In the genomic region with DNA sequence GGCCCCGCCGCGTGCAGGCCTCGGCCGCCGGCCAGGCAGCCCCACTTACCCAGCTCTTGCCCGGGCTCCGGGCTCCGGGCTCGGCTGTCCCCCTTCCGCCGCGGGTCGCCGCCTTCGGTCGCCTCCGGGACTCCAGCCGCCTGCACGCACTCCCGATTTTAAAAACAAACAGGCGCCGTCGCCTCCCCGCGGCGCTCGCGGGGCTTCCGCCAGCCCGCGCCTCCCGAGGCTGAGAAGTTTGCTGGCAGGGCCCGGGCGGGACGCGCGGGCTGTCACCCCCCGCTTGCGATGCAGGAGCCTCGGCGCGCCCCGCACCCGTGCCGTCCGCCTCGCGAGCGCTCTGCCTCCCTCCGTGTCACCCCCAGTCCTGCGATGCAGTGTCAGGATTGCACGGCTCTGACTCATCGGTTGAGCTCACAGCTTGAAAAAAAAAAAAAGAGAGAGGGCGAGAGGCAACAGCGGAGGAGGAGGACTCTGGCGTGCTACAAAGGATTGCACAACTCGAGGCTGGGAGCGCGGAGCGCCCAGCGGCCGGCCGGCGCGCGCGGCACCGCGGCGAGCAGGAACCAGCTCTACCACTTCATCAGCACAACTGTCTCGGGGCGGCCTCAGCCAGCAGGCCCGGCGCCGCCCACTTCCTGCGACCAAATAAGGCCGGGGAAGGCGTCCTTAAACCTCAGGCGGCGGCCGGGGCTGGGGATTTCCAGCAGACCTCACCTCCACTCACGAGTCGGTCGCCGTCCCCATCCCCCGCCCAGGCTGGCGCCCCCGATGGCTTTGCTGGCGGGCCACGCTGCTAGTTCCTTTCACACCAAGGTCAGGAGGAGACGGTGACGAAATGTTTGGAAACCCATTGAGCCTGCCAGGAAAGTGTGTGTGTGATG, we compare ENCODE assay signal across 2 cellular contexts.
TF ChIP-seq lines count a peak whose summit lies in the region.

No MANE protein-coding gene starts in this region.

TF ChIP-seq in A549, 52 proteins besides CTCF, POLR2A, EP300 and RAD21 (continued from another document):
- TF ChIP-seq, protein P1, sequence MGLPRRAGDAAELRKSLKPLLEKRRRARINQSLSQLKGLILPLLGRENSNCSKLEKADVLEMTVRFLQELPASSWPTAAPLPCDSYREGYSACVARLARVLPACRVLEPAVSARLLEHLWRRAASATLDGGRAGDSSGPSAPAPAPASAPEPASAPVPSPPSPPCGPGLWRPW (IDR thresholded peaks at IDR 0.05), result no peak
- TF ChIP-seq HOXB13 (CRISPR knock-in tag; IDR thresholded peaks at IDR 0.05; ENCODE audit: low read depth), result no peak
- TF ChIP-seq FOSL2 (IDR thresholded peaks at IDR 0.05), result peak; percentile 79
- peak; percentile 96 for TF ChIP-seq FOSL2 (CRISPR knock-in tag; IDR thresholded peaks at IDR 0.05)
- TF ChIP-seq, protein P2, sequence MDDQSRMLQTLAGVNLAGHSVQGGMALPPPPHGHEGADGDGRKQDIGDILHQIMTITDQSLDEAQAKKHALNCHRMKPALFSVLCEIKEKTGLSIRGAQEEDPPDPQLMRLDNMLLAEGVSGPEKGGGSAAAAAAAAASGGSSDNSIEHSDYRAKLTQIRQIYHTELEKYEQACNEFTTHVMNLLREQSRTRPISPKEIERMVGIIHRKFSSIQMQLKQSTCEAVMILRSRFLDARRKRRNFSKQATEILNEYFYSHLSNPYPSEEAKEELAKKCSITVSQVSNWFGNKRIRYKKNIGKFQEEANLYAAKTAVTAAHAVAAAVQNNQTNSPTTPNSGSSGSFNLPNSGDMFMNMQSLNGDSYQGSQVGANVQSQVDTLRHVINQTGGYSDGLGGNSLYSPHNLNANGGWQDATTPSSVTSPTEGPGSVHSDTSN (IDR thresholded peaks at IDR 0.05), result 0 out of 2 replicates have a peak, but pooled peaks have one; percentile 18
- peak; percentile 63 for TF ChIP-seq MAFK (IDR thresholded peaks at IDR 0.05; ENCODE audit: partially characterized antibody)
- TF ChIP-seq TP53 (CRISPR knock-in tag; IDR thresholded peaks at IDR 0.05), result 0 out of 2 replicates have a peak, but pooled peaks have one; percentile 45
- TF ChIP-seq, protein P3, sequence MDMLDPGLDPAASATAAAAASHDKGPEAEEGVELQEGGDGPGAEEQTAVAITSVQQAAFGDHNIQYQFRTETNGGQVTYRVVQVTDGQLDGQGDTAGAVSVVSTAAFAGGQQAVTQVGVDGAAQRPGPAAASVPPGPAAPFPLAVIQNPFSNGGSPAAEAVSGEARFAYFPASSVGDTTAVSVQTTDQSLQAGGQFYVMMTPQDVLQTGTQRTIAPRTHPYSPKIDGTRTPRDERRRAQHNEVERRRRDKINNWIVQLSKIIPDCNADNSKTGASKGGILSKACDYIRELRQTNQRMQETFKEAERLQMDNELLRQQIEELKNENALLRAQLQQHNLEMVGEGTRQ (IDR thresholded peaks at IDR 0.05), result no peak
- 0 out of 3 replicates have a peak, but pooled peaks have one; percentile 41 for TF ChIP-seq BCL3 (IDR thresholded peaks at IDR 0.05)
- TF ChIP-seq RCOR1 (IDR thresholded peaks at IDR 0.05; ENCODE audit: low read depth, low read length), result no peak
- peak; percentile 15; the same call in 1 of the 2 replicates for TF ChIP-seq MYC (IDR thresholded peaks at IDR 0.05; ENCODE audit: borderline replicate concordance, low read length)
- peak; percentile 34; the same call in 1 of the 2 replicates for TF ChIP-seq PHF8 (IDR thresholded peaks at IDR 0.05; ENCODE audit: borderline replicate concordance, low read depth)
- TF ChIP-seq ZFP36 (IDR thresholded peaks at IDR 0.05; ENCODE audit: borderline replicate concordance, partially characterized antibody), result peak; percentile 90
- TF ChIP-seq RARB (CRISPR knock-in tag; IDR thresholded peaks at IDR 0.05), result no peak
- TF ChIP-seq RNF2 (IDR thresholded peaks at IDR 0.05; ENCODE audit: borderline replicate concordance, low read depth), result no peak
- no peak for TF ChIP-seq ZSCAN20 (CRISPR knock-in tag; IDR thresholded peaks at IDR 0.05)
- 0 out of 2 replicates have a peak, but pooled peaks have one; percentile 27 for TF ChIP-seq MAZ (IDR thresholded peaks at IDR 0.05; ENCODE audit: borderline replicate concordance, low read depth, low read length)
- peak; percentile 99 for TF ChIP-seq CEBPB (IDR thresholded peaks at IDR 0.05)
- no peak for TF ChIP-seq ZNF302 (CRISPR knock-in tag; IDR thresholded peaks at IDR 0.05)
- TF ChIP-seq NFE2L2 (conservative IDR thresholded peaks at IDR 0.05; ENCODE audit: low read length), result no peak; the same call in 1 of the 2 replicates
- no peak for TF ChIP-seq EHMT2 (IDR thresholded peaks at IDR 0.05; ENCODE audit: low read depth)
- TF ChIP-seq FOSB (CRISPR knock-in tag; IDR thresholded peaks at IDR 0.05), result no peak
- no peak for TF ChIP-seq CHD4 (IDR thresholded peaks at IDR 0.05; ENCODE audit: borderline replicate concordance)
- TF ChIP-seq RFX5 (IDR thresholded peaks at IDR 0.05), result no peak
- TF ChIP-seq HOXB5 (CRISPR knock-in tag; IDR thresholded peaks at IDR 0.05), result no peak
- TF ChIP-seq NPAS2 (CRISPR knock-in tag; IDR thresholded peaks at IDR 0.05; ENCODE audit: borderline replicate concordance), result no peak
- peak; percentile 32 for TF ChIP-seq CHD2 (IDR thresholded peaks at IDR 0.05; ENCODE audit: low read length, partially characterized antibody)
- TF ChIP-seq KDM5A (IDR thresholded peaks at IDR 0.05), result no peak
- no peak for TF ChIP-seq CBX2 (IDR thresholded peaks at IDR 0.05; ENCODE audit: borderline replicate concordance, low read depth)
- TF ChIP-seq POLR2AphosphoS2 (conservative IDR thresholded peaks at IDR 0.05; ENCODE audit: low read length), result no peak

TF ChIP-seq in GM12878, 131 proteins besides CTCF, POLR2A, EP300 and RAD21 (continued from another document and continues in another):
- TF ChIP-seq, protein P4, sequence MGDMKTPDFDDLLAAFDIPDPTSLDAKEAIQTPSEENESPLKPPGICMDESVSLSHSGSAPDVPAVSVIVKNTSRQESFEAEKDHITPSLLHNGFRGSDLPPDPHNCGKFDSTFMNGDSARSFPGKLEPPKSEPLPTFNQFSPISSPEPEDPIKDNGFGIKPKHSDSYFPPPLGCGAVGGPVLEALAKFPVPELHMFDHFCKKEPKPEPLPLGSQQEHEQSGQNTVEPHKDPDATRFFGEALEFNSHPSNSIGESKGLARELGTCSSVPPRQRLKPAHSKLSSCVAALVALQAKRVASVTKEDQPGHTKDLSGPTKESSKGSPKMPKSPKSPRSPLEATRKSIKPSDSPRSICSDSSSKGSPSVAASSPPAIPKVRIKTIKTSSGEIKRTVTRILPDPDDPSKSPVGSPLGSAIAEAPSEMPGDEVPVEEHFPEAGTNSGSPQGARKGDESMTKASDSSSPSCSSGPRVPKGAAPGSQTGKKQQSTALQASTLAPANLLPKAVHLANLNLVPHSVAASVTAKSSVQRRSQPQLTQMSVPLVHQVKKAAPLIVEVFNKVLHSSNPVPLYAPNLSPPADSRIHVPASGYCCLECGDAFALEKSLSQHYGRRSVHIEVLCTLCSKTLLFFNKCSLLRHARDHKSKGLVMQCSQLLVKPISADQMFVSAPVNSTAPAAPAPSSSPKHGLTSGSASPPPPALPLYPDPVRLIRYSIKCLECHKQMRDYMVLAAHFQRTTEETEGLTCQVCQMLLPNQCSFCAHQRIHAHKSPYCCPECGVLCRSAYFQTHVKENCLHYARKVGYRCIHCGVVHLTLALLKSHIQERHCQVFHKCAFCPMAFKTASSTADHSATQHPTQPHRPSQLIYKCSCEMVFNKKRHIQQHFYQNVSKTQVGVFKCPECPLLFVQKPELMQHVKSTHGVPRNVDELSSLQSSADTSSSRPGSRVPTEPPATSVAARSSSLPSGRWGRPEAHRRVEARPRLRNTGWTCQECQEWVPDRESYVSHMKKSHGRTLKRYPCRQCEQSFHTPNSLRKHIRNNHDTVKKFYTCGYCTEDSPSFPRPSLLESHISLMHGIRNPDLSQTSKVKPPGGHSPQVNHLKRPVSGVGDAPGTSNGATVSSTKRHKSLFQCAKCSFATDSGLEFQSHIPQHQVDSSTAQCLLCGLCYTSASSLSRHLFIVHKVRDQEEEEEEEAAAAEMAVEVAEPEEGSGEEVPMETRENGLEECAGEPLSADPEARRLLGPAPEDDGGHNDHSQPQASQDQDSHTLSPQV (IDR thresholded peaks at IDR 0.05), result no peak
- TF ChIP-seq HDGF (IDR thresholded peaks at IDR 0.05) (peak; percentile 85; the same call in 1 of the 2 replicates), TCF7 (IDR thresholded peaks at IDR 0.05; ENCODE audit: borderline replicate concordance) (no peak), FOS (IDR thresholded peaks at IDR 0.05; ENCODE audit: borderline replicate concordance, extremely low read depth, insufficient read length) (no peak), CREM (IDR thresholded peaks at IDR 0.05; ENCODE audit: low read depth) (peak; percentile 52; the same call in 1 of the 2 replicates), ASH2L (IDR thresholded peaks at IDR 0.05; ENCODE audit: borderline replicate concordance, low read depth) (no peak), CREB1 (IDR thresholded peaks at IDR 0.05; ENCODE audit: low read depth) (no peak), EED (IDR thresholded peaks at IDR 0.05; ENCODE audit: low read depth) (peak; percentile 75; the same call in 1 of the 2 replicates), SRF (IDR thresholded peaks at IDR 0.05; ENCODE audit: low read depth in 2 of 2, low read length in 2 of 2) (peak; percentile 99 to 100), ZNF207 (IDR thresholded peaks at IDR 0.05; ENCODE audit: borderline replicate concordance) (no peak; the same call in 1 of the 2 replicates), SREBF2 (IDR thresholded peaks at IDR 0.05; ENCODE audit: low read length) (no peak), ZSCAN29 (IDR thresholded peaks at IDR 0.05) (no peak), JUND (IDR thresholded peaks at IDR 0.05; ENCODE audit: low read depth, low read length) (no peak), ZZZ3 (IDR thresholded peaks at IDR 0.05; ENCODE audit: control insufficient read depth, insufficient read length, low read depth) (no peak), BMI1 (IDR thresholded peaks at IDR 0.05; ENCODE audit: borderline replicate concordance) (no peak), SPI1 (IDR thresholded peaks at IDR 0.05; ENCODE audit: borderline replicate concordance, insufficient read depth, low read depth, low read length) (no peak), RCOR1 (conservative IDR thresholded peaks at IDR 0.05; ENCODE audit: low read depth, low read length) (no peak), GATAD2B (conservative IDR thresholded peaks at IDR 0.05; ENCODE audit: low read depth) (peak; percentile 82), USF1 (IDR thresholded peaks at IDR 0.05; ENCODE audit: borderline replicate concordance, extremely low read length, insufficient read depth, low read depth, low read length) (no peak), NR2F1 (conservative IDR thresholded peaks at IDR 0.05) (peak; percentile 84), BCL11A (IDR thresholded peaks at IDR 0.05; ENCODE audit: low read depth, low read length) (no peak)
- TF ChIP-seq, protein P5, sequence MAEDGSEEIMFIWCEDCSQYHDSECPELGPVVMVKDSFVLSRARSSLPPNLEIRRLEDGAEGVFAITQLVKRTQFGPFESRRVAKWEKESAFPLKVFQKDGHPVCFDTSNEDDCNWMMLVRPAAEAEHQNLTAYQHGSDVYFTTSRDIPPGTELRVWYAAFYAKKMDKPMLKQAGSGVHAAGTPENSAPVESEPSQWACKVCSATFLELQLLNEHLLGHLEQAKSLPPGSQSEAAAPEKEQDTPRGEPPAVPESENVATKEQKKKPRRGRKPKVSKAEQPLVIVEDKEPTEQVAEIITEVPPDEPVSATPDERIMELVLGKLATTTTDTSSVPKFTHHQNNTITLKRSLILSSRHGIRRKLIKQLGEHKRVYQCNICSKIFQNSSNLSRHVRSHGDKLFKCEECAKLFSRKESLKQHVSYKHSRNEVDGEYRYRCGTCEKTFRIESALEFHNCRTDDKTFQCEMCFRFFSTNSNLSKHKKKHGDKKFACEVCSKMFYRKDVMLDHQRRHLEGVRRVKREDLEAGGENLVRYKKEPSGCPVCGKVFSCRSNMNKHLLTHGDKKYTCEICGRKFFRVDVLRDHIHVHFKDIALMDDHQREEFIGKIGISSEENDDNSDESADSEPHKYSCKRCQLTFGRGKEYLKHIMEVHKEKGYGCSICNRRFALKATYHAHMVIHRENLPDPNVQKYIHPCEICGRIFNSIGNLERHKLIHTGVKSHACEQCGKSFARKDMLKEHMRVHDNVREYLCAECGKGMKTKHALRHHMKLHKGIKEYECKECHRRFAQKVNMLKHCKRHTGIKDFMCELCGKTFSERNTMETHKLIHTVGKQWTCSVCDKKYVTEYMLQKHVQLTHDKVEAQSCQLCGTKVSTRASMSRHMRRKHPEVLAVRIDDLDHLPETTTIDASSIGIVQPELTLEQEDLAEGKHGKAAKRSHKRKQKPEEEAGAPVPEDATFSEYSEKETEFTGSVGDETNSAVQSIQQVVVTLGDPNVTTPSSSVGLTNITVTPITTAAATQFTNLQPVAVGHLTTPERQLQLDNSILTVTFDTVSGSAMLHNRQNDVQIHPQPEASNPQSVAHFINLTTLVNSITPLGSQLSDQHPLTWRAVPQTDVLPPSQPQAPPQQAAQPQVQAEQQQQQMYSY (CRISPR knock-in tag; IDR thresholded peaks at IDR 0.05), result no peak
- TF ChIP-seq, protein P6, sequence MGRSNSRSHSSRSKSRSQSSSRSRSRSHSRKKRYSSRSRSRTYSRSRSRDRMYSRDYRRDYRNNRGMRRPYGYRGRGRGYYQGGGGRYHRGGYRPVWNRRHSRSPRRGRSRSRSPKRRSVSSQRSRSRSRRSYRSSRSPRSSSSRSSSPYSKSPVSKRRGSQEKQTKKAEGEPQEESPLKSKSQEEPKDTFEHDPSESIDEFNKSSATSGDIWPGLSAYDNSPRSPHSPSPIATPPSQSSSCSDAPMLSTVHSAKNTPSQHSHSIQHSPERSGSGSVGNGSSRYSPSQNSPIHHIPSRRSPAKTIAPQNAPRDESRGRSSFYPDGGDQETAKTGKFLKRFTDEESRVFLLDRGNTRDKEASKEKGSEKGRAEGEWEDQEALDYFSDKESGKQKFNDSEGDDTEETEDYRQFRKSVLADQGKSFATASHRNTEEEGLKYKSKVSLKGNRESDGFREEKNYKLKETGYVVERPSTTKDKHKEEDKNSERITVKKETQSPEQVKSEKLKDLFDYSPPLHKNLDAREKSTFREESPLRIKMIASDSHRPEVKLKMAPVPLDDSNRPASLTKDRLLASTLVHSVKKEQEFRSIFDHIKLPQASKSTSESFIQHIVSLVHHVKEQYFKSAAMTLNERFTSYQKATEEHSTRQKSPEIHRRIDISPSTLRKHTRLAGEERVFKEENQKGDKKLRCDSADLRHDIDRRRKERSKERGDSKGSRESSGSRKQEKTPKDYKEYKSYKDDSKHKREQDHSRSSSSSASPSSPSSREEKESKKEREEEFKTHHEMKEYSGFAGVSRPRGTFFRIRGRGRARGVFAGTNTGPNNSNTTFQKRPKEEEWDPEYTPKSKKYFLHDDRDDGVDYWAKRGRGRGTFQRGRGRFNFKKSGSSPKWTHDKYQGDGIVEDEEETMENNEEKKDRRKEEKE (IDR thresholded peaks at IDR 0.05), result no peak
- TF ChIP-seq, protein P2 (IDR thresholded peaks at IDR 0.05; ENCODE audit: insufficient replicate concordance, low read depth, low read length), result no peak
